ENCODE assay signal across 15 cellular contexts in genomic region chr2:88738271-88738670, GRCh38. TPM values are rescaled to one million over a fixed set of nuclear protein-coding genes. Genes with fewer than 3 reads are reported as not detected.
DNase-seq lines count a peak whose midpoint lies in the region; ATAC-seq, FAIRE-seq and TF ChIP-seq lines count a peak whose summit lies in the region.
"Had no signal": no experiment of that assay in that cellular context is flagged by ENCODE, and none has a peak within 500 bp of the region (broad histone marks: within the 10 kb centered on the region; RNA-seq: fewer than 3 reads in every experiment).

No MANE protein-coding gene starts in this region.

- H3K4me1 ChIP-seq in endothelial cell of umbilical vein (ENCODE audit: control insufficient read depth, extremely low read depth, insufficient read depth, low read length), result peaks cover 32% of the 10 kb centered on the region
- H3K4me1 ChIP-seq in psoas muscle, result peaks cover 51% of the 10 kb centered on the region

- POLR2A ChIA-PET in endothelial cell of umbilical vein (lab: Charles Lee), result interaction anchor here (0.8 to 1.7 kb wide), 2 partner anchors 9 to 46 kb away, joined by 4 to 6 read pairs; partner anchors contain the start of gene RPIA

- WGBS in psoas muscle, 3 donors, result 54 to 64% (median 57%) methylated on average over 3 of the region's 3 CpGs

- H3K9me3 ChIP-seq in endothelial cell of umbilical vein (replicated peaks; ENCODE audit: control insufficient read depth, insufficient read depth, low read length) (no peaks in the 10 kb centered on the region), psoas muscle (no peaks in the 10 kb centered on the region)
- H3K9me3 ChIP-seq: tibial nerve had no signal

- ATAC-seq in psoas muscle, result no peak
- no peak for ATAC-seq in esophagus mucosa
- no peak for ATAC-seq in HG03354 (IDR thresholded peaks at IDR 0.05; ENCODE audit: poor library complexity, severe bottlenecking, unreplicated experiment)
- ATAC-seq: GM12878 had no signal

- H3K27ac ChIP-seq in endothelial cell of umbilical vein (ENCODE audit: insufficient read depth, low read depth, low read length) (peak overlapping the region; percentile 99), psoas muscle (peak overlapping the region; percentile 76)
- H3K27ac ChIP-seq: BLaER1 treated with 17β-estradiol and CSF1 and Interleukin-3, amounts not matched to agents 10 nM and 100 nM; RWPE1; tibial nerve had no signal

- no peaks in the 10 kb centered on the region for H3K27me3 ChIP-seq in endothelial cell of umbilical vein (ENCODE audit: control insufficient read depth in 2 of 2, insufficient read depth in 2 of 2, low read length in 2 of 2)
- no peaks in the 10 kb centered on the region for H3K27me3 ChIP-seq in psoas muscle (ENCODE audit: insufficient read depth in 3 of 3, low read length in 2 of 3)
- H3K27me3 ChIP-seq: tibial nerve had no signal

- TF ChIP-seq CTCF in endothelial cell of umbilical vein (IDR thresholded peaks at IDR 0.05; ENCODE audit: extremely low read depth in 1 of 2, insufficient read depth in 1 of 2, low read depth in 1 of 2, low read length in 2 of 2) (no peak), psoas muscle (IDR thresholded peaks at IDR 0.05) (no peak)

- H3K4me3 ChIP-seq in endothelial cell of umbilical vein (replicated peaks in 1 of 3; ENCODE audit: insufficient read depth in 1 of 3, low read depth in 1 of 3, low read length in 3 of 3) (peak overlapping the region in 1 of 3 experiments; percentile 3), psoas muscle (no peak overlapping the region)
- H3K4me3 ChIP-seq: BLaER1 treated with 17β-estradiol and CSF1 and Interleukin-3, amounts not matched to agents 10 nM and 100 nM; GM12878; tibial nerve had no signal

- DNase-seq in Daoy (ENCODE audit: low read depth), result peak; percentile 20
- peak; percentile 39 for DNase-seq in LHCN-M2 (ENCODE audit: low read depth)
- DNase-seq in endothelial cell of umbilical vein (ENCODE audit: low read depth, low spot score), result peak; percentile 88
- no peak for DNase-seq in psoas muscle
- no peak for DNase-seq in NCI-H1048 (lab: John Stamatoyannopoulos, UW)
- DNase-seq in NCI-H2081 treated with DMSO at 0.1 percent for 48 hours (lab: John Stamatoyannopoulos, UW), result no peak
- DNase-seq: activated CD4-positive, alpha-beta T cell treated with anti-CD3 and anti-CD28 coated beads for 4 hours; amygdala; NCI-H748 treated with DMSO at 0.1 percent for 48 hours had no signal

- H3K36me3 ChIP-seq in endothelial cell of umbilical vein (ENCODE audit: control insufficient read depth in 2 of 2, extremely low read depth in 1 of 2, insufficient read depth in 2 of 2, low read length in 2 of 2) (no peaks in the 10 kb centered on the region), psoas muscle (ENCODE audit: insufficient read depth in 1 of 2, low read depth in 1 of 2) (peaks cover 6 to 40% of the 10 kb centered on the region in 2 donors)

- H3K79me2 ChIP-seq in endothelial cell of umbilical vein (ENCODE audit: control insufficient read depth, insufficient read depth, low read length), result no peaks in the 10 kb centered on the region

- peak overlapping the region; percentile 92 for H3K4me2 ChIP-seq in endothelial cell of umbilical vein (ENCODE audit: insufficient read depth, low read length)

- H3K9me1 ChIP-seq in endothelial cell of umbilical vein (replicated peaks; ENCODE audit: control insufficient read depth, extremely low read depth, insufficient read depth, low read length), result no peaks in the 10 kb centered on the region

- no TSS peak for BruUV-seq in endothelial cell of umbilical vein (replicated peaks; lab: Mats Ljungman, UMichigan)

- intact Hi-C loops in endothelial cell of umbilical vein (cut with micrococcal nuclease) (no loop called here), psoas muscle (cut with DNase I) (loop anchor here in 1 of 2 donors (5.0 kb wide), 1 partner anchor 46 kb away; the partner anchor contains the start of gene RPIA)

- H4K20me1 ChIP-seq in endothelial cell of umbilical vein (replicated peaks; ENCODE audit: control insufficient read depth, extremely low read depth, insufficient read depth, low read length), result no peaks in the 10 kb centered on the region

- no peak overlapping the region for H2AFZ ChIP-seq in endothelial cell of umbilical vein (ENCODE audit: low read depth, low read length)

- peak overlapping the region; percentile 90 for H3K9ac ChIP-seq in endothelial cell of umbilical vein (replicated peaks; ENCODE audit: extremely low read depth, insufficient read depth, low read length)
- H3K9ac ChIP-seq: BLaER1 treated with 17β-estradiol and CSF1 and Interleukin-3, amounts not matched to agents 10 nM and 100 nM had no signal

- CTCF ChIA-PET in endothelial cell of umbilical vein (lab: Charles Lee), result interaction anchor here (1.3 to 4.4 kb wide), 8 partner anchors 9 to 212 kb away, joined by 3 to 32 read pairs (median 8); partner anchors contain the start of gene RPIA

- no peak for TF ChIP-seq POLR2A in endothelial cell of umbilical vein (IDR thresholded peaks at IDR 0.05; ENCODE audit: low read depth, low read length)

- dilution Hi-C loops in endothelial cell of umbilical vein (cut with MboI; ENCODE audit: extremely low pct_ligation_motif_present, low sequenced_read_pairs), result no loop called here

- peak; percentile 89 for FAIRE-seq in endothelial cell of umbilical vein (lab: Jason Lieb, UNC)
- FAIRE-seq: GM12878 had no signal

TF ChIP-seq in endothelial cell of umbilical vein, 7 proteins besides CTCF, POLR2A, EP300 and RAD21:
- peak; percentile 44 for TF ChIP-seq FOS (IDR thresholded peaks at IDR 0.05; ENCODE audit: borderline replicate concordance, insufficient read depth, low read length)
- TF ChIP-seq EZH2 (IDR thresholded peaks at IDR 0.05; ENCODE audit: borderline replicate concordance, low read depth, low read length, severe bottlenecking), result no peak

RNA-seq across cellular contexts. Expression of gene RPIA, which starts 46.8 kb away (rescaled TPM):
- 3.2 and 7.6 TPM in 2 replicates for total RNA-seq in Daoy (2014; rRNA removed; shearing (Covaris generic))
- total RNA-seq in LHCN-M2 (2014; rRNA removed) (6.6 and 8.0 TPM in 2 replicates), endothelial cell of umbilical vein (29.8 and 30.3 TPM in 2 replicates), psoas muscle (10 to 100 TPM; 14.1 to 22.5 (median 20.1) TPM), esophagus mucosa (9.5 TPM)
- 9.0 TPM for polyA plus RNA-seq in LHCN-M2 (2012)
- polyA plus RNA-seq in endothelial cell of umbilical vein (14.0 and 15.7 TPM in 2 replicates), psoas muscle (10 to 100 TPM; 18.2 to 45.6 (median 34.6) TPM)
- polyA plus RNA-seq in endothelial cell of umbilical vein (2011; cell fraction: cytosol; rRNA removed), result 20.8 and 22.5 TPM in 2 replicates
- polyA plus RNA-seq in endothelial cell of umbilical vein (2011; cell fraction: nucleus; rRNA removed), result 12.2 and 13.2 TPM in 2 replicates
- polyA plus RNA-seq in endothelial cell of umbilical vein (2012), result 25.7 and 26.9 TPM in 2 replicates
- 17.6 and 20.3 TPM in 2 replicates for polyA minus RNA-seq in endothelial cell of umbilical vein
- 6.6 TPM for polyA minus RNA-seq in endothelial cell of umbilical vein (2011; cell fraction: cytosol; rRNA and poly(A)+ RNA removed)
- polyA minus RNA-seq in endothelial cell of umbilical vein (2011; cell fraction: nucleus; rRNA and poly(A)+ RNA removed), result 4.4 and 5.8 TPM in 2 replicates

Comparison
In these comparisons a context has a peak if more than half of its experiments do, and no peak if none do; other contexts are left out.
1. DNase-seq: peak in Daoy (single experiment), LHCN-M2 (single experiment) and endothelial cell of umbilical vein (single experiment); none in psoas muscle (0 of 2), NCI-H1048 (single experiment) and NCI-H2081 treated with DMSO at 0.1 percent for 48 hours (single experiment).